ENCODE assay signal across 9 cellular contexts in the genomic region with DNA sequence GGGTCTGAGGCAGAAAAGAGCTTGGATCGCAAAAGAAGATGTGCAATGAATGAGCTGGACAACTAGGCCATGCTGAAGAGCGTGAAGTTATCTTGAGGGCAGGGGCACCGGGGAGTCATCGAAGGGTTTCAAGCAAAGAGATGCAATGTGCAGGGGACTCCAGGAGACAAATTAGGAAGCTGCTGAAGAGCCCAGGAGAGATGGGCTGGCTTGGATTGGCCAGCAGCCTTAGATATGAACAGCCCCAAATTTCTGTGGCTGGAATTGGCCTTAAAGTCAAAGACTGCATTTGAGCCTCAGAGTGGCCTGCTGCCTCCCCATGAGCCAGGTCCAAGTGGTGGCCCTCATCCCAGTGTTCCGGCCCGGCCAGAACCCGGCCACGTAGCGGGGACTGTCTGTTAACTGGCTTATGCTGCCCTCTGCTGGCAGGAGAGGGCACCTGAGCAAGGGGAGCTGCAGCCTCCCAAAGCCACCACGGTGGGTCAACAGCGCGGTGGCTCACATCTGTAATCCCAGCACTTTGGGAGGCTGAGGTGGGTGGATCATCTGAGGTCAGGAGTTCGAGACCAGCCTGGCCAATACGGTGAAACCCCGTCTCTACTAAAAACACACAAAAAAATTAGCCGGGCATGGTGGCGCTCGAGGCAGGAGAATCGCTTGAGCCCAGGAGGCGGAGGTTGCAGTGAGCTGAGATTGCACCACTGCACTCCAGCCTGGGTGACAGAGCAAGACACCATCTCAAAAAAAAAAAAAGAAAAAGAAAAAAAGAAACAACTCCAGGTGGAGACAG. TPM values are rescaled to one million over a fixed set of nuclear protein-coding genes. Genes with fewer than 3 reads are reported as not detected.
DNase-seq lines count a peak whose midpoint lies in the region; ATAC-seq and TF ChIP-seq lines count a peak whose summit lies in the region.
"Not testable (repeated sequence)": the region's sequence is repeated elsewhere in the genome, so short reads cannot be mapped to it uniquely, and the experiment has no call there.
"Had no signal": no experiment of that assay in that cellular context is flagged by ENCODE, and none has a peak within 500 bp of the region (broad histone marks: within the 10 kb centered on the region; RNA-seq: fewer than 3 reads in every experiment).

No MANE protein-coding gene starts in this region.

- H3K4me3 Mint-ChIP-seq in activated T-cell treated with anti-CD3 and anti-CD28 coated beads, Interleukin-2, amount 50 U/mL, for 72 hours = not testable (repeated sequence)

- H3K36me3 Mint-ChIP-seq in activated T-cell treated with anti-CD3 and anti-CD28 coated beads, Interleukin-2, amount 50 U/mL, for 72 hours (ENCODE audit: insufficient read depth in 2 of 2) = not testable (repeated sequence)

- H3K9me3 Mint-ChIP-seq in activated T-cell treated with anti-CD3 and anti-CD28 coated beads, Interleukin-2, amount 50 U/mL, for 72 hours = not testable (repeated sequence)

- not testable (repeated sequence) for H3K36me3 ChIP-seq in Karpas-422 (ENCODE audit: insufficient read depth, low read length); neural cell (ENCODE audit: insufficient read depth, low read length)

- not testable (repeated sequence) for H3K27ac ChIP-seq in Karpas-422 (ENCODE audit: low read length); neural cell (ENCODE audit: low read length)

- not testable (repeated sequence) for H3K79me2 ChIP-seq in Karpas-422 (ENCODE audit: low read length); neural cell (replicated peaks; ENCODE audit: insufficient read depth, low read length)

- H3K4me1 ChIP-seq in Karpas-422 (ENCODE audit: low read length) = not testable (repeated sequence)

- H3K9me2 ChIP-seq in Karpas-422 (replicated peaks; ENCODE audit: insufficient read depth, low read length); neural cell (ENCODE audit: insufficient read depth, low read length): not testable (repeated sequence)

- DNase-seq in EL = peak; percentile 78
- peak; percentile 90 for DNase-seq in Karpas-422
- DNase-seq in RPMI7951 (ENCODE audit: low read depth) = peak; percentile 83
- peak; percentile 80 to 82 for DNase-seq in activated T-cell treated with anti-CD3 and anti-CD28 coated beads, Interleukin-2, amount 50 U/mL, for 72 hours
- DNase-seq in fibroblast of peridontal ligament (ENCODE audit: extremely low read depth) = peak; percentile 79
- peak; percentile 87 for DNase-seq in stimulated activated naive CD8-positive, alpha-beta T cell treated with anti-CD3 and anti-CD28 coated beads, Interleukin-15, Interleukin-2, amounts not matched to agents 100 U/mL and 50 U/mL, for 24 hours

- peak; percentile 83 for ATAC-seq in GM21825 (IDR thresholded peaks at IDR 0.05; ENCODE audit: unreplicated experiment)
- peak; percentile 96 to 98 for ATAC-seq in activated T-cell treated with anti-CD3 and anti-CD28 coated beads, Interleukin-2, amount 50 U/mL, for 72 hours (replicated peaks in 1 of 2)
- peak; percentile 93 for ATAC-seq in stimulated activated naive CD8-positive, alpha-beta T cell treated with anti-CD3 and anti-CD28 coated beads, Interleukin-15, Interleukin-2, amounts not matched to agents 100 U/mL and 50 U/mL, for 24 hours

- H3K4me2 ChIP-seq in Karpas-422 (ENCODE audit: low read depth, low read length, poor library complexity, severe bottlenecking); neural cell (ENCODE audit: low read length): not testable (repeated sequence)

- TF ChIP-seq EP300 in neural cell (conservative IDR thresholded peaks at IDR 0.05; ENCODE audit: poor library complexity, severe bottlenecking) = not testable (repeated sequence)

- not testable (repeated sequence) for H3F3A ChIP-seq in neural cell (ENCODE audit: insufficient read depth, low read length, poor library complexity, severe bottlenecking)

- H3K9ac ChIP-seq in Karpas-422 (ENCODE audit: low read length); neural cell (ENCODE audit: low read length): not testable (repeated sequence)

- TF ChIP-seq RAD21 in neural cell (conservative IDR thresholded peaks at IDR 0.05) = peak; percentile 72

- H3K4me1 Mint-ChIP-seq in activated T-cell treated with anti-CD3 and anti-CD28 coated beads, Interleukin-2, amount 50 U/mL, for 72 hours (ENCODE audit: low read depth) = not testable (repeated sequence)

- not testable (repeated sequence) for H3K4me3 ChIP-seq in Karpas-422 (ENCODE audit: low read length); neural cell (ENCODE audit: low read length)

- not testable (repeated sequence) for H3K27ac Mint-ChIP-seq in activated T-cell treated with anti-CD3 and anti-CD28 coated beads, Interleukin-2, amount 50 U/mL, for 72 hours

- H2AFZ ChIP-seq in Karpas-422 (ENCODE audit: low read length); neural cell (ENCODE audit: low read depth, low read length): not testable (repeated sequence)

- not testable (repeated sequence) for H3K9me3 ChIP-seq in Karpas-422 (ENCODE audit: low read length); neural cell (ENCODE audit: low read length)

- H3K27me3 Mint-ChIP-seq in activated T-cell treated with anti-CD3 and anti-CD28 coated beads, Interleukin-2, amount 50 U/mL, for 72 hours (ENCODE audit: low read depth) = peaks cover 18% of the 10 kb centered on the region

- H3K27me3 ChIP-seq in Karpas-422 (ENCODE audit: low read length); neural cell (ENCODE audit: insufficient read depth, low read depth, low read length): not testable (repeated sequence)

- H4K20me1 ChIP-seq in Karpas-422 (ENCODE audit: insufficient read depth, low read depth, low read length); neural cell (ENCODE audit: insufficient read depth): not testable (repeated sequence)

- peak; percentile 79 for TF ChIP-seq CTCF in neural cell (IDR thresholded peaks at IDR 0.05; ENCODE audit: poor library complexity, severe bottlenecking)

TF ChIP-seq in neural cell, 6 proteins besides CTCF, POLR2A, EP300 and RAD21:
- peak; percentile 72 for TF ChIP-seq SMC3 (conservative IDR thresholded peaks at IDR 0.05; ENCODE audit: poor library complexity)

RNA-seq across cellular contexts. Expression of a gene that starts 11.2 kb away (rescaled TPM):
- total RNA-seq in Karpas-422 (2014; rRNA removed; shearing (Covaris generic); ENCODE audit: low replicate concordance) = 54.4 and 69.6 TPM in 2 replicates
- total RNA-seq in RPMI7951 (2014; rRNA removed; shearing (Covaris generic)) = 176 and 179 TPM in 2 replicates
- 100 to 1,000 TPM; 131 to 146 TPM for total RNA-seq in activated T-cell treated with anti-CD3 and anti-CD28 coated beads, Interleukin-2, amount 50 U/mL, for 72 hours
- 93.1 and 95.4 TPM in 2 replicates for polyA plus RNA-seq in neural cell
- polyA minus RNA-seq in neural cell = 86.9 and 93.4 TPM in 2 replicates

RNA-seq across cellular contexts. Expression of a gene that starts 28.0 kb away (rescaled TPM):
- total RNA-seq in Karpas-422 (2014; rRNA removed; shearing (Covaris generic); ENCODE audit: low replicate concordance) = not detected in 2 replicates
- 0.24 and 0.39 TPM in 2 replicates for total RNA-seq in RPMI7951 (2014; rRNA removed; shearing (Covaris generic))
- not detected for total RNA-seq in activated T-cell treated with anti-CD3 and anti-CD28 coated beads, Interleukin-2, amount 50 U/mL, for 72 hours
- not detected in 2 replicates for polyA plus RNA-seq in neural cell
- polyA minus RNA-seq in neural cell = not detected in 2 replicates
- total RNA-seq: T-helper 2 cell treated with Interferon-gamma antibody and Interleukin-4, amounts not matched to agents 100 ng/mL and 5 ng/mL, for 36 hours had no signal

RNA-seq across cellular contexts. Expression of a gene that starts 28.2 kb away (rescaled TPM):
- total RNA-seq in Karpas-422 (2014; rRNA removed; shearing (Covaris generic); ENCODE audit: low replicate concordance) = not detected in 2 replicates
- total RNA-seq in RPMI7951 (2014; rRNA removed; shearing (Covaris generic)) = not detected in 2 replicates
- not detected for total RNA-seq in activated T-cell treated with anti-CD3 and anti-CD28 coated beads, Interleukin-2, amount 50 U/mL, for 72 hours
- polyA plus RNA-seq in neural cell = not detected in 2 replicates
- polyA minus RNA-seq in neural cell = not detected in 2 replicates
- total RNA-seq: T-helper 2 cell treated with Interferon-gamma antibody and Interleukin-4, amounts not matched to agents 100 ng/mL and 5 ng/mL, for 36 hours had no signal
